Comparison of ENCODE assay signal across 8 cellular contexts in the genomic region with DNA sequence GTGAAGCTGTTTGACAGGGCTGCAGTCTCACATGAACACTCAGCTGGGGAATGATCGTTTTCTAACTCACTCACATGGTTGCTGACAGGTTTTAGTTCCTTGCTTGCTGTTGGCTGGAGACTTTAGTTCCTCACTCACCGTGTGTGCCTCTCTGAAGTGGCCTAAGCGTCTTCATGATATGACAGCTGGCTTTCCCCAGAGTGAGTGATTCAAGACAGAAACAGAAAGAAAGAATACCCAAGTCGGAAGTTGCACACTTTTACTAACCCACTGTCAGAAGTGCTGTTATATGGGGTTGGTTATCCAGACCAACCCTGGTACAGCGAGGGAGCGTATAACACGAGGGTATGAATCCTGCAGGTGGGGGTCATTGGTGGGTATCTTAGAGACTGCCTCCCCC.
DNase-seq lines count a peak whose midpoint lies in the region; ATAC-seq and TF ChIP-seq lines count a peak whose summit lies in the region.

No MANE protein-coding gene starts in this region.

- no peak overlapping the region for H2BK15ac ChIP-seq in H9 (ENCODE audit: low read depth, low read length)

- no peaks in the 10 kb centered on the region for H3K79me2 ChIP-seq in H9 (ENCODE audit: insufficient read depth, low read length)

- peak; percentile 100 for ATAC-seq in HG03432 (IDR thresholded peaks at IDR 0.05; ENCODE audit: unreplicated experiment)
- peak; percentile 96 for ATAC-seq in activated CD8-positive, alpha-beta T cell treated with anti-CD3 and anti-CD28 coated beads for 36 hours

- H2AK5ac ChIP-seq in H9 (ENCODE audit: insufficient read length, low read length) = no peak overlapping the region

- no peak overlapping the region for H4K5ac ChIP-seq in H9 (ENCODE audit: insufficient read length, low read depth, low read length)

- H2BK120ac ChIP-seq in H9 (ENCODE audit: low read depth, low read length, poor library complexity, severe bottlenecking) = no peak overlapping the region

- H3K27ac ChIP-seq in H9 (ENCODE audit: insufficient read length, low read depth, low read length) = no peak overlapping the region

- H3K27ac Mint-ChIP-seq in activated CD8-positive, alpha-beta T cell treated with anti-CD3 and anti-CD28 coated beads for 36 hours = peak overlapping the region; percentile 87
- no peak overlapping the region for H3K27ac Mint-ChIP-seq in H9

- no peak overlapping the region for H3K4ac ChIP-seq in H9 (ENCODE audit: low read depth, low read length)

- H3K36me3 Mint-ChIP-seq in activated CD8-positive, alpha-beta T cell treated with anti-CD3 and anti-CD28 coated beads for 36 hours (ENCODE audit: low read depth) = peaks cover 3% of the 10 kb centered on the region
- no peaks in the 10 kb centered on the region for H3K36me3 Mint-ChIP-seq in H9 (ENCODE audit: insufficient read depth in 1 of 3, low read depth in 3 of 3)

- no peak overlapping the region for H3K14ac ChIP-seq in H9 (ENCODE audit: insufficient read depth, low read length)

- no peak overlapping the region for H3K18ac ChIP-seq in H9 (ENCODE audit: insufficient read length, low read depth, low read length)

- no peaks in the 10 kb centered on the region for H3K9me3 ChIP-seq in H9 (ENCODE audit: control insufficient read depth, low read depth, low read length)

- intact Hi-C loops in activated CD8-positive, alpha-beta T cell treated with anti-CD3 and anti-CD28 coated beads for 36 hours (cut with micrococcal nuclease) = no loop called here

- DNase-seq in activated CD4-positive, alpha-beta T cell treated with anti-CD3 and anti-CD28 coated beads for 4 hours = peak; percentile 32 to 36
- no peak for DNase-seq in activated CD4-positive, alpha-beta T cell treated with anti-CD3 and anti-CD28 coated beads, Interleukin-2, amount 50 U/mL, for 1 hour
- peak; percentile 75 for DNase-seq in activated CD8-positive, alpha-beta T cell treated with anti-CD3 and anti-CD28 coated beads for 36 hours
- DNase-seq in stimulated activated CD4-positive, alpha-beta T cell treated with anti-CD3 and anti-CD28 coated beads, Interleukin-2, amount 100 ng/mL, for 48 hours = peak; percentile 36 to 44
- DNase-seq in DMS 273 treated with DMSO at 0.1 percent for 48 hours (lab: John Stamatoyannopoulos, UW) (no peak), H9 (no peak), HuH-7 (ENCODE audit: low spot score) (no peak)

- H2BK5ac ChIP-seq in H9 (ENCODE audit: insufficient read length, low read length) = no peak overlapping the region

- H3T11ph ChIP-seq in H9 (ENCODE audit: low read length) = no peak overlapping the region

- H3K9ac ChIP-seq in H9 (ENCODE audit: extremely low read depth, insufficient read length, low read length) = no peak overlapping the region

- no peaks in the 10 kb centered on the region for H4K20me1 ChIP-seq in H9 (ENCODE audit: control insufficient read depth, insufficient read depth, insufficient read length)

- H2AFZ ChIP-seq in H9 (ENCODE audit: low read length) = no peak overlapping the region

- H3K27me3 ChIP-seq in H9 (ENCODE audit: insufficient read depth, low read length) = no peaks in the 10 kb centered on the region

- H3K23me2 ChIP-seq in H9 (ENCODE audit: insufficient read length, low read depth, low read length, poor library complexity, severe bottlenecking) = no peaks in the 10 kb centered on the region

- WGBS in H9 (ENCODE audit: extremely low coverage, insufficient read length, low lambda C conversion rate) = no CpG with 5 or more reads among the region's 7 CpGs

- H4K8ac ChIP-seq in H9 (replicated peaks; ENCODE audit: insufficient read length, low read depth, low read length) = no peak overlapping the region

- no peak overlapping the region for H2BK12ac ChIP-seq in H9 (ENCODE audit: insufficient read length, low read depth, low read length)

- H3K4me1 ChIP-seq in H9 (ENCODE audit: insufficient read depth, low read length) = peaks cover 3% of the 10 kb centered on the region; the same call in 1 of the 2 replicates

- H2BK20ac ChIP-seq in H9 (ENCODE audit: low read depth, low read length, poor library complexity, severe bottlenecking) = no peak overlapping the region

- H3K79me1 ChIP-seq in H9 (ENCODE audit: insufficient read depth, low read depth, low read length, poor library complexity, severe bottlenecking) = no peaks in the 10 kb centered on the region

- H3K23ac ChIP-seq in H9 (ENCODE audit: insufficient read length, low read depth, low read length) = no peak overlapping the region

- no peak overlapping the region for H3K56ac ChIP-seq in H9 (ENCODE audit: insufficient read length, low read depth, low read length)

- H4K91ac ChIP-seq in H9 (ENCODE audit: insufficient read length, low read depth, low read length) = no peak overlapping the region

- POLR2A ChIA-PET in activated CD8-positive, alpha-beta T cell treated with anti-CD3 and anti-CD28 coated beads for 36 hours (lab: Charles Lee) = interaction anchor here (0.9 to 2.1 kb wide), 3 partner anchors 66 to 231 kb away, joined by 3 to 6 read pairs (median 3); no protein-coding TSS in a partner anchor

- no peaks in the 10 kb centered on the region for H3K9me3 Mint-ChIP-seq in activated CD8-positive, alpha-beta T cell treated with anti-CD3 and anti-CD28 coated beads for 36 hours
- H3K9me3 Mint-ChIP-seq in H9 = no peaks in the 10 kb centered on the region

- no peak overlapping the region for H3K4me2 ChIP-seq in H9 (ENCODE audit: insufficient read depth, insufficient read length, low read length)

- TF ChIP-seq CTCF in activated CD8-positive, alpha-beta T cell treated with anti-CD3 and anti-CD28 coated beads for 36 hours (IDR thresholded peaks at IDR 0.05) = no peak
- TF ChIP-seq CTCF in H9 (conservative IDR thresholded peaks at IDR 0.05) = no peak

- H3K4me3 Mint-ChIP-seq in activated CD8-positive, alpha-beta T cell treated with anti-CD3 and anti-CD28 coated beads for 36 hours = peak overlapping the region; percentile 51
- no peak overlapping the region for H3K4me3 Mint-ChIP-seq in H9

- peaks cover 25% of the 10 kb centered on the region for H3K4me1 Mint-ChIP-seq in activated CD8-positive, alpha-beta T cell treated with anti-CD3 and anti-CD28 coated beads for 36 hours (ENCODE audit: low read depth)
- peaks cover 27 to 48% of the 10 kb centered on the region in 2 experiments for H3K4me1 Mint-ChIP-seq in H9

- CTCF ChIA-PET in activated CD8-positive, alpha-beta T cell treated with anti-CD3 and anti-CD28 coated beads for 36 hours (lab: Charles Lee) = interaction anchor here (0.7 to 1.7 kb wide), 5 partner anchors 12 to 361 kb away, joined by 3 to 5 read pairs (median 3); no protein-coding TSS in a partner anchor

- H3K27me3 Mint-ChIP-seq in activated CD8-positive, alpha-beta T cell treated with anti-CD3 and anti-CD28 coated beads for 36 hours = no peaks in the 10 kb centered on the region
- no peaks in the 10 kb centered on the region; the same call in 1 of the 2 replicates for H3K27me3 Mint-ChIP-seq in H9 (ENCODE audit: low read depth)

Comparison
In these comparisons a context has a peak if more than half of its experiments do, and no peak if none do; other contexts are left out.
1. DNase-seq: peak in activated CD4-positive, alpha-beta T cell treated with anti-CD3 and anti-CD28 coated beads for 4 hours (2 of 2), activated CD8-positive, alpha-beta T cell treated with anti-CD3 and anti-CD28 coated beads for 36 hours (single experiment) and stimulated activated CD4-positive, alpha-beta T cell treated with anti-CD3 and anti-CD28 coated beads, Interleukin-2, amount 100 ng/mL, for 48 hours (2 of 2); none in activated CD4-positive, alpha-beta T cell treated with anti-CD3 and anti-CD28 coated beads, Interleukin-2, amount 50 U/mL, for 1 hour (single experiment), DMS 273 treated with DMSO at 0.1 percent for 48 hours (single experiment), H9 (single experiment) and HuH-7 (single experiment).